Comparison of ENCODE assay signal across 8 cellular contexts in the genomic region with DNA sequence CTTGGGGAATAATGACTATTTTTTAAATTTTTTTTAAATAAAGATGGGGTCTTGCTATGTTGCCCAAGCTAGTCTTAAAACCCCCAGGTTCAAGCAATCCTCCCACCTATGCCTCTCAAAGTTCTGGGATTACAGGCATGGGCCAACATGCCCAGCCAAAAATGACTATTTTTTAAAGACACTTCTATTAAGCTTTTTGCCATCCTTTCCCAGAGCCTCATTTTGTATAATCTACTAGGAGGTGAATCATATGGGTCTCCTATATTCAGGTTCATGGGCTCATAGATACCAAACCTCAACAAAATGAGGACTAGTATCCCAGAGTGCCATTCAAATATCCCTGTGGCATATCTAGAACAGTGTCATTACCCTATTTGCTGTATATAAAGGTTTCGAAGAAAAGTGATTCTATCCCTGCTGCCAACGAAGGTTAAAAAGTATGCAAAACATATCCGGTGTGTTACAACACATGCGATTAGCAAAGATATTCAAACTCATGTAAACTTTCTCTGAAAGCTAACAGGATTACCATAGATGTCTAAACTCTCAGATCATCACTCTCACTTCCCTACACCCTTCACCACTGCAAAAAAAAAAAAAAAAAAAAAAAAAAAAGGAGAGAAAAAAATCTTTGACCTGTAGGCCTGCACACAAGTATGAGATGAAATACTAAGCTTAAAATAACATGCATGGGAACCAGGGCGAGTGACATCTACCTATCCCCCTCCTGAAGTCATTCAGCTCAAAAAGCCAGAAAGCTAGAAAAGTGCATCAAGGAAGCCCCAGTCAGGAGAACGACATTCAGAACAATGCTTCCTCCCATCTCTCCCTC. TPM values are rescaled to one million over a fixed set of nuclear protein-coding genes. Genes with fewer than 3 reads are reported as not detected.
DNase-seq lines count a peak whose midpoint lies in the region; ATAC-seq lines count a peak whose summit lies in the region.

No MANE protein-coding gene starts in this region.

- peaks cover 13% of the 10 kb centered on the region for H3K36me3 Mint-ChIP-seq in effector memory CD8-positive, alpha-beta T cell (ENCODE audit: insufficient read depth)

- ATAC-seq in GM21367 (IDR thresholded peaks at IDR 0.05; ENCODE audit: unreplicated experiment) (peak; percentile 61), HG03469 (IDR thresholded peaks at IDR 0.05; ENCODE audit: unreplicated experiment) (peak; percentile 68), left lobe of liver (no peak)
- no peak for ATAC-seq in effector memory CD8-positive, alpha-beta T cell (replicated peaks)

- intact Hi-C loops in posterior cingulate gyrus (cut with DNase I) = no loop called here

- DNase-seq in EH (ENCODE audit: low read depth) (peak; percentile 50), posterior cingulate gyrus (no peak), ecto neural progenitor cell (ENCODE audit: low spot score) (no peak), NCI-H2029 treated with DMSO at 0.1 percent for 48 hours (lab: John Stamatoyannopoulos, UW) (no peak), left lobe of liver (ENCODE audit: low spot score) (no peak)
- DNase-seq in effector memory CD8-positive, alpha-beta T cell = no peak

- no peaks in the 10 kb centered on the region for H3K9me3 Mint-ChIP-seq in effector memory CD8-positive, alpha-beta T cell

- peak overlapping the region; percentile 90 to 91 for H3K27ac Mint-ChIP-seq in effector memory CD8-positive, alpha-beta T cell

- H3K4me3 Mint-ChIP-seq in effector memory CD8-positive, alpha-beta T cell = peak overlapping the region; percentile 71 to 81

- H3K27me3 Mint-ChIP-seq in effector memory CD8-positive, alpha-beta T cell = no peaks in the 10 kb centered on the region

- H3K4me1 Mint-ChIP-seq in effector memory CD8-positive, alpha-beta T cell (ENCODE audit: low read depth in 2 of 2) = peaks cover 59 to 86% of the 10 kb centered on the region in 2 donors

RNA-seq across cellular contexts. Expression of a gene that starts 23.5 kb away (rescaled TPM):
- 46.2 TPM for total RNA-seq in left lobe of liver

Comparison
In these comparisons a context has a peak if more than half of its experiments do, and no peak if none do; other contexts are left out.
1. ATAC-seq: peak in GM21367 (single experiment) and HG03469 (single experiment); none in effector memory CD8-positive, alpha-beta T cell (single experiment) and left lobe of liver (single experiment).